In genomic region chr3:37955918-37956317, GRCh38 we compare ENCODE assay signal across 12 cellular contexts. TPM values are rescaled to one million over a fixed set of nuclear protein-coding genes. Genes with fewer than 3 reads are reported as not detected.
DNase-seq lines count a peak whose midpoint lies in the region; ATAC-seq and TF ChIP-seq lines count a peak whose summit lies in the region.
"Had no signal": no experiment of that assay in that cellular context is flagged by ENCODE, and none has a peak within 500 bp of the region (broad histone marks: within the 10 kb centered on the region; RNA-seq: fewer than 3 reads in every experiment).

No MANE protein-coding gene starts in this region.

- no peak for TF ChIP-seq POLR2A in Peyer's patch (IDR thresholded peaks at IDR 0.05)

- H3K27me3 ChIP-seq in Peyer's patch (no peaks in the 10 kb centered on the region), heart right ventricle (no peaks in the 10 kb centered on the region), skeletal muscle tissue (ENCODE audit: control insufficient read depth in 3 of 3, insufficient read depth in 3 of 3, low read length in 3 of 3) (no peaks in the 10 kb centered on the region)

- peak overlapping the region in 3 of 4 donors; percentile 14 to 60 (median 34) for H3K27ac ChIP-seq in Peyer's patch
- H3K27ac ChIP-seq in heart right ventricle: peak overlapping the region in 9 of 10 donors; percentile 53 to 75 (median 66)
- H3K27ac ChIP-seq in skeletal muscle tissue (ENCODE audit: low read depth, low read length): peak overlapping the region; percentile 28

- H3K9ac ChIP-seq in skeletal muscle tissue (ENCODE audit: low read depth in 1 of 3, low read length in 3 of 3): no peak overlapping the region

- H3K36me3 ChIP-seq in Peyer's patch (peaks cover 0 to 5% (median 0%) of the 10 kb centered on the region in 3 donors), heart right ventricle (peaks cover 0 to 17% (median 0%) of the 10 kb centered on the region in 9 donors), skeletal muscle tissue (ENCODE audit: control insufficient read depth in 3 of 3, insufficient read depth in 3 of 3, low read length in 3 of 3) (peaks cover 0 to 6% (median 5%) of the 10 kb centered on the region in 3 donors)

- intact Hi-C loops in heart right ventricle (cut with DNase I): no loop called here

- peak; percentile 7 for DNase-seq in GM12865 (ENCODE audit: low read depth)
- DNase-seq in Peyer's patch: no peak
- no peak for DNase-seq in heart right ventricle
- DNase-seq in AG08396 (ENCODE audit: low spot score): no peak
- DNase-seq in cortex of kidney (lab: John Stamatoyannopoulos, UW): no peak
- no peak for DNase-seq in COLO668 (lab: John Stamatoyannopoulos, UW; ENCODE audit: unreplicated experiment)
- DNase-seq: activated effector memory CD4-positive, alpha-beta T cell treated with anti-CD3 and anti-CD28 coated beads, Interleukin-2, amount 50 U/mL, for 16 hours; effector memory CD8-positive, alpha-beta T cell; H7; NCI-H1105 had no signal

- H3K9me3 ChIP-seq in Peyer's patch (no peaks in the 10 kb centered on the region), heart right ventricle (peaks cover 0 to 8% (median 0%) of the 10 kb centered on the region in 11 donors), skeletal muscle tissue (ENCODE audit: control insufficient read depth in 3 of 3, low read length in 3 of 3) (no peaks in the 10 kb centered on the region)

- no peak for TF ChIP-seq CTCF in GM12865 (IDR thresholded peaks at IDR 0.05; ENCODE audit: insufficient read depth, low read depth, low read length, missing control alignments)
- TF ChIP-seq CTCF in Peyer's patch (IDR thresholded peaks at IDR 0.05): no peak
- no peak for TF ChIP-seq CTCF in heart right ventricle (IDR thresholded peaks at IDR 0.05)

- ATAC-seq in heart right ventricle (peak in 3 of 8 donors; percentile 16 to 62 (median 24)), GM21825 (IDR thresholded peaks at IDR 0.05; ENCODE audit: unreplicated experiment) (no peak)
- ATAC-seq: effector memory CD8-positive, alpha-beta T cell had no signal

- H3K4me1 ChIP-seq in Peyer's patch: peaks cover 0 to 24% (median 0%) of the 10 kb centered on the region in 4 donors
- peaks cover 4 to 57% (median 34%) of the 10 kb centered on the region in 9 donors for H3K4me1 ChIP-seq in heart right ventricle
- peaks cover 6 to 12% (median 7%) of the 10 kb centered on the region in 3 donors for H3K4me1 ChIP-seq in skeletal muscle tissue (ENCODE audit: control insufficient read depth in 3 of 3, insufficient read depth in 3 of 3, low read length in 3 of 3)

- 55 to 58% methylated on average over 3 of the region's 3 CpGs for WGBS in heart right ventricle, 2 donors

- no peak overlapping the region for H3K4me3 ChIP-seq in GM12865 (ENCODE audit: low read depth, low read length)
- no peak overlapping the region for H3K4me3 ChIP-seq in Peyer's patch
- no peak overlapping the region for H3K4me3 ChIP-seq in heart right ventricle
- no peak overlapping the region for H3K4me3 ChIP-seq in skeletal muscle tissue (ENCODE audit: low read length in 3 of 3)

RNA-seq across cellular contexts. Expression of gene VILL, which starts 34.7 kb away (rescaled TPM):
- total RNA-seq in Peyer's patch (100 to 1,000 TPM in 3 of 4 donors, 10 to 100 TPM in 1; 59.4 to 309 (median 230) TPM), heart right ventricle (1 to 10 TPM; 1.2 to 3.7 (median 2.1) TPM), skeletal muscle tissue (7.8 TPM)
- 1 to 10 TPM; 4.8 to 6.4 TPM for polyA plus RNA-seq in heart right ventricle
